Comparison of ENCODE assay signal across 35 cellular contexts in the genomic region with DNA sequence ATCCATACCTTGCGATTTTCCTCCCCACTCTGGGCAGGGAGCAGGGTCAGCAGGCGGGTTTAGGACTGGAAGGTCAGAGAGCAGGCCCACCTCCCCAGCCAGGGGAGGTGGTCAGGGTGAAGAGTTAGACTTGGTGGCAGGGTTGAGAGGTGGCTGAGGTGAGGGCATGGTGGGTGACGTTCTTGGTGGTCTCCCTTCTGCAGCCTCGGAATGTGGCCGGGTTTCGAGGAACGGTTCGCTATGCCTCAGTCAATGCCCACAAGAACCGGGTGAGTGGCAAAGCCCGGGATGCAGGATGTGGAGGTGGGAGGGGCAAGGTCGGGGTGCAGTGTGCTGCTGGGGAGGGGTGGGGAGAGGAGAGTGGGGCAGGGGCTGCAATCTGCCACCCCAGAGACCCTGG. TPM values are rescaled to one million over a fixed set of nuclear protein-coding genes. Genes with fewer than 3 reads are reported as not detected.
"Had no signal": no experiment of that assay in that cellular context is flagged by ENCODE, and none has a peak within 500 bp of the region (broad histone marks: within the 10 kb centered on the region; RNA-seq: fewer than 3 reads in every experiment).

No MANE protein-coding gene starts in this region.

- H3K9me3 Mint-ChIP-seq: activated B cell treated with CpG ODN at 0.5 μM for 24 hours; activated CD4-positive, alpha-beta T cell treated with anti-CD3 and anti-CD28 coated beads, Interleukin-2, amount 10 ng/mL, durations not matched to agents 7 days and 5 days; activated naive CD4-positive, alpha-beta T cell treated with anti-CD3 and anti-CD28 coated beads, Interleukin-2, amount 10 ng/mL, durations not matched to agents 7 days and 5 days; activated T-cell treated with anti-CD3 and anti-CD28 coated beads, Interleukin-2, amount 50 U/mL, for 24 hours had no signal

- H3K27ac Mint-ChIP-seq: activated B cell treated with CpG ODN at 0.5 μM for 24 hours; activated CD4-positive, alpha-beta T cell treated with anti-CD3 and anti-CD28 coated beads, Interleukin-2, amount 10 ng/mL, durations not matched to agents 7 days and 5 days; activated CD8-positive, alpha-beta T cell treated with anti-CD3 and anti-CD28 coated beads, Interleukin-2, amount 10 ng/mL, durations not matched to agents 7 days and 5 days; activated naive CD4-positive, alpha-beta T cell treated with anti-CD3 and anti-CD28 coated beads, Interleukin-2, amount 10 ng/mL, durations not matched to agents 7 days and 5 days; activated naive CD8-positive, alpha-beta T cell; activated T-cell treated with anti-CD3 and anti-CD28 coated beads, Interleukin-2, amount 50 U/mL, for 24 hours had no signal

- H3K36me3 ChIP-seq: adrenal gland, breast epithelium, Peyer's patch had no signal

- H3K4me3 Mint-ChIP-seq: activated B cell treated with CpG ODN at 0.5 μM for 24 hours; activated CD4-positive, alpha-beta T cell treated with anti-CD3 and anti-CD28 coated beads, Interleukin-2, amount 10 ng/mL, durations not matched to agents 7 days and 5 days; activated CD8-positive, alpha-beta T cell treated with anti-CD3 and anti-CD28 coated beads, Interleukin-2, amount 10 ng/mL, durations not matched to agents 7 days and 5 days; activated naive CD4-positive, alpha-beta T cell treated with anti-CD3 and anti-CD28 coated beads, Interleukin-2, amount 10 ng/mL, durations not matched to agents 7 days and 5 days; activated naive CD8-positive, alpha-beta T cell; activated T-cell treated with anti-CD3 and anti-CD28 coated beads, Interleukin-2, amount 50 U/mL, for 24 hours had no signal

- H3K4me3 ChIP-seq: adrenal gland, body of pancreas, breast epithelium, Peyer's patch had no signal

- H3K27me3 ChIP-seq: adrenal gland, Peyer's patch had no signal

- ATAC-seq: body of pancreas, PC-3 had no signal

- H3K9me3 ChIP-seq: adrenal gland, body of pancreas, breast epithelium, Peyer's patch had no signal

- H3K36me3 Mint-ChIP-seq: activated naive CD4-positive, alpha-beta T cell treated with anti-CD3 and anti-CD28 coated beads, Interleukin-2, amount 10 ng/mL, durations not matched to agents 7 days and 5 days; activated naive CD8-positive, alpha-beta T cell had no signal

- FAIRE-seq: astrocyte had no signal

- H3K27ac ChIP-seq: adrenal gland, body of pancreas, breast epithelium, Peyer's patch, VCaP had no signal

- DNase-seq: activated B cell treated with CpG ODN at 0.5 μM for 24 hours; activated CD4-positive, alpha-beta T cell treated with anti-CD3 and anti-CD28 coated beads for 1 hour; activated CD4-positive, alpha-beta T cell treated with anti-CD3 and anti-CD28 coated beads, Interleukin-2, amount 10 ng/mL, durations not matched to agents 7 days and 5 days; activated CD4-positive, alpha-beta T cell treated with anti-CD3 and anti-CD28 coated beads, Interleukin-2, amount 50 U/mL, for 48 hours; activated CD8-positive, alpha-beta T cell treated with anti-CD3 and anti-CD28 coated beads, Interleukin-2, amount 10 ng/mL, durations not matched to agents 7 days and 5 days; activated effector memory CD4-positive, alpha-beta T cell treated with Interleukin-2 at 50 U/mL for 16 hours; activated naive CD4-positive, alpha-beta T cell treated with anti-CD3 and anti-CD28 coated beads, Interleukin-2, amount 10 ng/mL, durations not matched to agents 7 days and 5 days; activated T-cell treated with anti-CD3 and anti-CD28 coated beads, Interleukin-2, amount 50 U/mL, for 24 hours; adrenal gland; body of pancreas; KG1; NCI-H1092 treated with DMSO at 0.1 percent for 48 hours; NCI-H1417; NCI-H146; NCI-H187; NCI-H2029 treated with DMSO at 0.1 percent for 48 hours; NCI-H2107; NCI-H2171; NCI-H510A; NCI-H526; NCI-H748 treated with DMSO at 0.1 percent for 48 hours; NK-92 treated with Interleukin-12 subunit alpha and Interleukin-12 subunit beta, amount 100 ng/mL, for 24 hours; PC-3; Peyer's patch; Right ventricle myocardium superior; SW 1271; T-helper 1 cell; T-helper 2 cell; T-helper 9 cell had no signal

- H3K4me1 ChIP-seq: adrenal gland, body of pancreas, breast epithelium, Peyer's patch had no signal

RNA-seq across cellular contexts. Expression of a gene that starts 11.6 kb away (rescaled TPM):
- total RNA-seq: activated CD8-positive, alpha-beta T cell treated with anti-CD3 and anti-CD28 coated beads, Interleukin-2, amount 10 ng/mL, durations not matched to agents 7 days and 5 days; PC-3 had no signal

RNA-seq across cellular contexts. Expression of a gene that starts 43.2 kb away (rescaled TPM):
- total RNA-seq: activated B cell treated with CpG ODN at 0.5 μM for 24 hours; activated CD4-positive, alpha-beta T cell treated with anti-CD3 and anti-CD28 coated beads, Interleukin-2, amount 10 ng/mL, durations not matched to agents 7 days and 5 days; activated CD8-positive, alpha-beta T cell treated with anti-CD3 and anti-CD28 coated beads, Interleukin-2, amount 10 ng/mL, durations not matched to agents 7 days and 5 days; astrocyte; body of pancreas; breast epithelium; cardiac septum; LHCN-M2; PC-3; Right ventricle myocardium superior had no signal

RNA-seq across cellular contexts. Expression of a gene that starts 53.8 kb away (rescaled TPM):
- total RNA-seq: activated CD8-positive, alpha-beta T cell treated with anti-CD3 and anti-CD28 coated beads, Interleukin-2, amount 10 ng/mL, durations not matched to agents 7 days and 5 days; astrocyte; body of pancreas; LHCN-M2 had no signal
